In genomic region chr2:178397002-178397605, GRCh38 we compare ENCODE assay signal across 8 cellular contexts. TPM values are rescaled to one million over a fixed set of nuclear protein-coding genes. Genes with fewer than 3 reads are reported as not detected.
DNase-seq lines count a peak whose midpoint lies in the region; ATAC-seq, FAIRE-seq and TF ChIP-seq lines count a peak whose summit lies in the region.

No MANE protein-coding gene starts in this region.

- FAIRE-seq in D721Med (lab: Jason Lieb, UNC), result peak; percentile 92

- H3K36me3 ChIP-seq in breast epithelium, result no peaks in the 10 kb centered on the region
- no peaks in the 10 kb centered on the region for H3K36me3 ChIP-seq in left lung

- H3K4me1 ChIP-seq in breast epithelium (no peaks in the 10 kb centered on the region), left lung (no peaks in the 10 kb centered on the region)

- TF ChIP-seq CTCF in D721Med (IDR thresholded peaks at IDR 0.05; ENCODE audit: insufficient read depth, missing control alignments) (peak; percentile 63), breast epithelium (IDR thresholded peaks at IDR 0.05) (peak; percentile 44 to 58 (median 46)), left lung (IDR thresholded peaks at IDR 0.05) (peak; percentile 36 to 57)

- DNase-seq in D721Med (ENCODE audit: insufficient read length, low spot score) (no peak), NCI-H460 (ENCODE audit: extremely low read depth, low read depth) (peak; percentile 45), breast epithelium (ENCODE audit: low spot score in 2 of 2) (no peak), left lung (no peak), HuH-7.5 (ENCODE audit: low spot score) (no peak), islet precursor cell (no peak)

- intact Hi-C loops in breast epithelium (cut with DNase I; ENCODE audit: low total_unique reads) (no loop called here), left lung (cut with DNase I) (no loop called here)

- no peak overlapping the region for H3K27ac ChIP-seq in breast epithelium
- no peak overlapping the region for H3K27ac ChIP-seq in left lung

- no peaks in the 10 kb centered on the region for H3K27me3 ChIP-seq in breast epithelium
- H3K27me3 ChIP-seq in left lung, result no peaks in the 10 kb centered on the region

- ATAC-seq in GM19328 (IDR thresholded peaks at IDR 0.05; ENCODE audit: unreplicated experiment) (peak; percentile 88), HG03196 (IDR thresholded peaks at IDR 0.05; ENCODE audit: unreplicated experiment) (peak; percentile 86), left lung (peak; percentile 85)

- TF ChIP-seq POLR2A in breast epithelium (IDR thresholded peaks at IDR 0.05), result no peak

- H3K9me3 ChIP-seq in breast epithelium (no peaks in the 10 kb centered on the region), left lung (no peaks in the 10 kb centered on the region)

- H3K4me3 ChIP-seq in breast epithelium (no peak overlapping the region), left lung (no peak overlapping the region)

RNA-seq across cellular contexts. Expression of gene PRKRA, which starts 53.9 kb away (rescaled TPM):
- total RNA-seq in NCI-H460 (2014; rRNA removed; shearing (Covaris generic)), result 96.1 and 96.3 TPM in 2 replicates
- polyA plus RNA-seq in NCI-H460 (2014; cell fraction: nucleus; rRNA removed), result 61.7 and 75.2 TPM in 2 replicates
- total RNA-seq in breast epithelium, result 10 to 100 TPM; 61.3 to 73.9 (median 69.1) TPM
- 10 to 100 TPM; 45.2 to 45.4 TPM for total RNA-seq in left lung

RNA-seq across cellular contexts. Expression of gene PJVK, which starts 54.1 kb away (rescaled TPM):
- 0.40 and 1.0 TPM in 2 replicates for total RNA-seq in NCI-H460 (2014; rRNA removed; shearing (Covaris generic))
- polyA plus RNA-seq in NCI-H460 (2014; cell fraction: nucleus; rRNA removed), result 1.6 TPM in 2 replicates
- total RNA-seq in breast epithelium (1 to 10 TPM; 5.2 to 9.4 (median 6.9) TPM), left lung (1 to 10 TPM; 2.0 to 2.7 TPM)
